In genomic region chr15:48868549-48868948, GRCh38 we compare ENCODE assay signal across 1 cellular context.
TF ChIP-seq lines count a peak whose summit lies in the region.

No MANE protein-coding gene starts in this region.

TF ChIP-seq in IMR-90, 13 proteins besides CTCF, POLR2A, EP300 and RAD21 (continued from another document):
- no peak for TF ChIP-seq USF2 (IDR thresholded peaks at IDR 0.05; ENCODE audit: low read depth, low read length)
- TF ChIP-seq MAFK (IDR thresholded peaks at IDR 0.05; ENCODE audit: low read depth, low read length): no peak
- TF ChIP-seq SMC3 (IDR thresholded peaks at IDR 0.05; ENCODE audit: low read depth, low read length): no peak
- peak; percentile 86 for TF ChIP-seq CEBPB (IDR thresholded peaks at IDR 0.05; ENCODE audit: low read depth, low read length)
- no peak for TF ChIP-seq MXI1 (IDR thresholded peaks at IDR 0.05; ENCODE audit: borderline replicate concordance, low read depth, low read length)
- TF ChIP-seq FOS (IDR thresholded peaks at IDR 0.05; ENCODE audit: low read depth, low read length): peak; percentile 65
- no peak for TF ChIP-seq NFE2L2 (IDR thresholded peaks at IDR 0.05; ENCODE audit: low read depth, low read length)
- TF ChIP-seq RCOR1 (IDR thresholded peaks at IDR 0.05; ENCODE audit: insufficient replicate concordance, low read length): no peak
- no peak for TF ChIP-seq ELK1 (IDR thresholded peaks at IDR 0.05; ENCODE audit: borderline replicate concordance, low read depth, low read length)
